Comparison of ENCODE assay signal across 15 cellular contexts in the genomic region with DNA sequence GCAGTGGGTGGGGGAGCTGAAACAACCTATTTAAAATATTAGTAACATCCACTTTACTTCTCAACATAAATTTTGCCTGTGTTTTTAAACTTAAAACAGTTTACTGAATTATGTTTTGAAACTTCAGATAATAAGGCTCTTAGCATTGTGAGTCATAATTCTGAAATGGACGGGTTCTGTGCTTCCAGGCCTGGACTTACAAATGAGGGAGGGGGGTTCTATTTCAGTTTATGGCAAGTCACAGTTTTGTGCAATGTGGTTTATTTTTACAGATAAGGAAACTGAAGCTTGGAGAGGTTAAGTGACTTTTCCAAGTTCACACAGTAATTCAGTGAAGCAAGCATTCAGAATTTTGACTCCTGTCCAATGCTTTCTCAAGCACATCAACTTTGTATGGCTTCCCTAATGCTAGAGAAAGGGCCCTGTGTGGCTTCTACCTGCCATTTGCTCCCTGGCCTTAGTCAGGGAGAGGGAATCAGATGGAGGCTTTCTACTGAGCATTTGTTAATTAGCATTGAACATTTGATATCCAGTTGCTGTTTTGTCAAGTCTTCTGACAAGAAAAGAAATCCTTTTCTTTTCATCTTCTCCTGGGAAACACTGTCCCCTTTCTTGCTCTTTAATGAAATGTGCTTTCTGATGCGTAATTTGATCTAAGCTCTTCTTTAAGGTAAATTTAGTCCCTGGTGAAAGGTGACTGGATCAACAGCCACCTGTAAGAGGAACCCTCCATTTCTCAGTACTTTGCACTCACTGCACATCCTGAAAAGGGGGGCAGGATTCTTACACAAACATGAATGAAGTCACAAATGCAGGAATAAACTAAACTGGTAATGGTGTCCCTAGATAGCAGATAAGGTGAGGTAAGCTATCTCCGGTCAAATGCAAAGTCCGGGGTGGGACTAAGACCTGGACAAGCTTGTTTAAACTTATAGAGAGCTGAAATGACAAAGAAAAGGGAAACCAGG. TPM values are rescaled to one million over a fixed set of nuclear protein-coding genes. Genes with fewer than 3 reads are reported as not detected.
A peak's percentile ranks its signal among the peaks of the same experiment; 100 is the strongest.
DNase-seq lines count a peak whose midpoint lies in the region; ATAC-seq and TF ChIP-seq lines count a peak whose summit lies in the region.
"Had no signal": no experiment of that assay in that cellular context is flagged by ENCODE, and none has a peak within 500 bp of the region (broad histone marks: within the 10 kb centered on the region; RNA-seq: fewer than 3 reads in every experiment).

No MANE protein-coding gene starts in this region.

- H3K27me3 ChIP-seq in endodermal cell (ENCODE audit: control insufficient read depth, insufficient read depth, low read length, poor library complexity, severe bottlenecking) (no peaks in the 10 kb centered on the region), tibial artery (peaks cover 0 to 8% of the 10 kb centered on the region in 2 donors)
- H3K27me3 ChIP-seq: tibial nerve had no signal

- DNase-seq in NCI-H510A treated with DMSO at 0.1 percent for 48 hours (lab: John Stamatoyannopoulos, UW) (peak; percentile 56), NCI-H510A (lab: John Stamatoyannopoulos, UW) (no peak), NCI-H526 treated with DMSO at 0.1 percent for 48 hours (lab: John Stamatoyannopoulos, UW) (peak; percentile 31), endodermal cell (peak; percentile 38), progenitor cell of endocrine pancreas (ENCODE audit: low spot score, unreplicated experiment) (no peak), amniotic stem cell (lab: John Stamatoyannopoulos, UW) (no peak), tibial artery (no peak)
- DNase-seq: activated naive CD4-positive, alpha-beta T cell treated with anti-CD3 and anti-CD28 coated beads, Interleukin-2, amount 50 U/mL, for 16 hours; DMS153; NCI-H1694 treated with DMSO at 0.1 percent for 48 hours; occipital lobe had no signal

- 81 to 88% methylated on average over 2 to 4 of the region's 4 CpGs for WGBS in endodermal cell (ENCODE audit: insufficient coverage in 1 of 2, insufficient read length in 1 of 2), 2 experiments

- H3K9ac ChIP-seq in endodermal cell (ENCODE audit: extremely low read depth, low read length, poor library complexity, severe bottlenecking), result no peak overlapping the region

- no peaks in the 10 kb centered on the region for H3K27me3 Mint-ChIP-seq in endodermal cell (ENCODE audit: insufficient read depth)
- H3K27me3 Mint-ChIP-seq in progenitor cell of endocrine pancreas, result no peaks in the 10 kb centered on the region

- ATAC-seq in HG02885 (IDR thresholded peaks at IDR 0.05; ENCODE audit: poor library complexity, unreplicated experiment), result no peak

- intact Hi-C loops in tibial artery (cut with DNase I; ENCODE audit: low total_unique reads), result no loop called here

- peaks cover 47% of the 10 kb centered on the region for H3K4me1 Mint-ChIP-seq in endodermal cell
- peaks cover 34% of the 10 kb centered on the region for H3K4me1 Mint-ChIP-seq in progenitor cell of endocrine pancreas (ENCODE audit: low read depth)

- peaks cover 13% of the 10 kb centered on the region for H3K36me3 ChIP-seq in endodermal cell (ENCODE audit: control insufficient read depth, insufficient read depth, low read length)
- H3K36me3 ChIP-seq in tibial artery, result peaks cover 0 to 13% (median 0%) of the 10 kb centered on the region in 3 donors

- TF ChIP-seq CTCF in endodermal cell (conservative IDR thresholded peaks at IDR 0.05) (no peak), progenitor cell of endocrine pancreas (IDR thresholded peaks at IDR 0.05; ENCODE audit: unreplicated experiment) (no peak), tibial artery (IDR thresholded peaks at IDR 0.05) (no peak)

- H3K4me3 Mint-ChIP-seq in endodermal cell, result no peak overlapping the region
- no peak overlapping the region for H3K4me3 Mint-ChIP-seq in progenitor cell of endocrine pancreas (ENCODE audit: low read depth)

- H3K36me3 Mint-ChIP-seq in endodermal cell (ENCODE audit: low read depth) (peaks cover 25% of the 10 kb centered on the region), progenitor cell of endocrine pancreas (ENCODE audit: insufficient read depth) (peaks cover 7% of the 10 kb centered on the region)

- H3K9me3 ChIP-seq in endodermal cell (ENCODE audit: control insufficient read depth, low read length) (no peaks in the 10 kb centered on the region), tibial artery (no peaks in the 10 kb centered on the region)
- H3K9me3 ChIP-seq: tibial nerve had no signal

- H3K27ac Mint-ChIP-seq in endodermal cell (peak overlapping the region; percentile 81), progenitor cell of endocrine pancreas (peak overlapping the region; percentile 96)

- H3K4me3 ChIP-seq in endodermal cell (ENCODE audit: low read length), result no peak overlapping the region
- no peak overlapping the region for H3K4me3 ChIP-seq in tibial artery
- H3K4me3 ChIP-seq: coronary artery, tibial nerve had no signal

- peak overlapping the region; percentile 4 for H3K27ac ChIP-seq in endodermal cell (ENCODE audit: low read depth, low read length)
- H3K27ac ChIP-seq in tibial artery, result no peak overlapping the region
- H3K27ac ChIP-seq: coronary artery, RWPE1, tibial nerve had no signal

- no peaks in the 10 kb centered on the region for H3K9me3 Mint-ChIP-seq in endodermal cell
- no peaks in the 10 kb centered on the region for H3K9me3 Mint-ChIP-seq in progenitor cell of endocrine pancreas (ENCODE audit: low read depth)

- H3K4me1 ChIP-seq in endodermal cell (ENCODE audit: control insufficient read depth, insufficient read depth, low read length) (peaks cover 19% of the 10 kb centered on the region), tibial artery (peaks cover 0 to 18% (median 9%) of the 10 kb centered on the region in 4 donors)

RNA-seq across cellular contexts. Expression of a gene that starts 2.5 kb away (rescaled TPM):
- total RNA-seq in endodermal cell (100 to 1,000 TPM in 1 of 2 donors, 10 to 100 TPM in 1; 78.6 to 120 TPM), progenitor cell of endocrine pancreas (83.5 and 89.2 TPM in 2 replicates)
- polyA plus RNA-seq in endodermal cell (2013, experiment 1 of 2), result 153 TPM
- 133 TPM for polyA plus RNA-seq in endodermal cell (2013, experiment 2 of 2)

RNA-seq across cellular contexts. Expression of a gene that starts 17.5 kb away (rescaled TPM):
- total RNA-seq in endodermal cell (10 to 100 TPM; 63.2 to 64.7 TPM), progenitor cell of endocrine pancreas (82.6 and 82.7 TPM in 2 replicates)
- polyA plus RNA-seq in endodermal cell (2013, experiment 1 of 2), result 69.5 TPM
- polyA plus RNA-seq in endodermal cell (2013, experiment 2 of 2), result 62.7 TPM

RNA-seq across cellular contexts. Expression of a gene that starts 51.2 kb away (rescaled TPM):
- total RNA-seq in endodermal cell, result not detected
- not detected for polyA plus RNA-seq in endodermal cell (2013, experiment 1 of 2)
- polyA plus RNA-seq in endodermal cell (2013, experiment 2 of 2), result not detected
- total RNA-seq in progenitor cell of endocrine pancreas, result not detected in 2 replicates
- total RNA-seq: occipital lobe had no signal

RNA-seq across cellular contexts. Expression of a gene that starts 51.7 kb away (rescaled TPM):
- total RNA-seq in endodermal cell, result 10 to 100 TPM; 60.0 to 61.5 TPM
- 46.4 TPM for polyA plus RNA-seq in endodermal cell (2013, experiment 1 of 2)
- 40.8 TPM for polyA plus RNA-seq in endodermal cell (2013, experiment 2 of 2)
- total RNA-seq in progenitor cell of endocrine pancreas, result 65.1 and 71.8 TPM in 2 replicates

RNA-seq across cellular contexts. Expression of a gene that starts 51.9 kb away (rescaled TPM):
- total RNA-seq in endodermal cell (10 to 100 TPM; 41.2 to 42.9 TPM), progenitor cell of endocrine pancreas (41.0 and 45.2 TPM in 2 replicates)
- polyA plus RNA-seq in endodermal cell (2013, experiment 1 of 2), result 33.2 TPM
- 30.2 TPM for polyA plus RNA-seq in endodermal cell (2013, experiment 2 of 2)

Comparison
In these comparisons a context has a peak if more than half of its experiments do, and no peak if none do; other contexts are left out.
1. DNase-seq: peak in NCI-H510A treated with DMSO at 0.1 percent for 48 hours (single experiment), NCI-H526 treated with DMSO at 0.1 percent for 48 hours (single experiment) and endodermal cell (single experiment); none in NCI-H510A (single experiment), progenitor cell of endocrine pancreas (single experiment), amniotic stem cell (single experiment) and tibial artery (0 of 2).